Comparison of ENCODE assay signal across 10 cellular contexts in genomic region chr16:25051446-25052160, GRCh38. TPM values are rescaled to one million over a fixed set of nuclear protein-coding genes. Genes with fewer than 3 reads are reported as not detected.
DNase-seq lines count a peak whose midpoint lies in the region; ATAC-seq and TF ChIP-seq lines count a peak whose summit lies in the region.
"Had no signal": no experiment of that assay in that cellular context is flagged by ENCODE, and none has a peak within 500 bp of the region (broad histone marks: within the 10 kb centered on the region; RNA-seq: fewer than 3 reads in every experiment).

No MANE protein-coding gene starts in this region.

- no peaks in the 10 kb centered on the region for H3K36me3 Mint-ChIP-seq in naive B cell
- no peaks in the 10 kb centered on the region for H3K36me3 Mint-ChIP-seq in nephron progenitor cell (ENCODE audit: low read depth)

- no peaks in the 10 kb centered on the region for H3K9me3 Mint-ChIP-seq in naive B cell
- no peaks in the 10 kb centered on the region for H3K9me3 Mint-ChIP-seq in nephron progenitor cell

- peak overlapping the region in 6 of 11 experiments; percentile 7 to 92 (median 21); a peak in 9 of 22 replicates for H3K27ac ChIP-seq in BLaER1 treated with 17β-estradiol and CSF1 and Interleukin-3, amounts not matched to agents 10 nM and 100 nM

- peak; percentile 80 for DNase-seq in NCI-H226
- peak; percentile 50 for DNase-seq in dermis blood vessel endothelial cell
- no peak for DNase-seq in naive B cell
- DNase-seq in nephron progenitor cell, result no peak
- no peak for DNase-seq in stimulated activated CD8-positive, alpha-beta memory T cell treated with anti-CD3 and anti-CD28 coated beads, Interleukin-4, amount 100 ng/mL, for 48 hours
- DNase-seq in NCI-H1694 (lab: John Stamatoyannopoulos, UW), result no peak
- DNase-seq: cortex of kidney, NCI-H187 had no signal

- no peaks in the 10 kb centered on the region for H3K9me3 ChIP-seq in BLaER1 treated with 17β-estradiol and CSF1 and Interleukin-3, amounts not matched to agents 10 nM and 100 nM (replicated peaks in 1 of 11)

- no peak for TF ChIP-seq CTCF in nephron progenitor cell (IDR thresholded peaks at IDR 0.05)

- peaks cover 43 to 56% (median 47%) of the 10 kb centered on the region in 10 experiments for H3K4me1 ChIP-seq in BLaER1 treated with 17β-estradiol and CSF1 and Interleukin-3, amounts not matched to agents 10 nM and 100 nM

- H3K27me3 Mint-ChIP-seq in naive B cell (no peaks in the 10 kb centered on the region), nephron progenitor cell (ENCODE audit: low read depth, poor library complexity) (peaks cover 13% of the 10 kb centered on the region)

- H3K4me3 Mint-ChIP-seq in naive B cell (peak overlapping the region in 6 of 8 donors; percentile 17 to 66 (median 40)), nephron progenitor cell (no peak overlapping the region)

- peak overlapping the region; percentile 31 to 77 (median 60) for H3K4me2 ChIP-seq in BLaER1 treated with 17β-estradiol and CSF1 and Interleukin-3, amounts not matched to agents 10 nM and 100 nM

- no peaks in the 10 kb centered on the region for H3K36me3 ChIP-seq in BLaER1 treated with 17β-estradiol and CSF1 and Interleukin-3, amounts not matched to agents 10 nM and 100 nM

- H3K4me1 Mint-ChIP-seq in naive B cell (peaks cover 25 to 58% (median 34%) of the 10 kb centered on the region in 3 donors), nephron progenitor cell (peaks cover 6% of the 10 kb centered on the region)

- no peaks in the 10 kb centered on the region for H4K20me1 ChIP-seq in BLaER1 treated with 17β-estradiol and CSF1 and Interleukin-3, amounts not matched to agents 10 nM and 100 nM

- H3K27ac Mint-ChIP-seq in naive B cell (peak overlapping the region in 4 of 6 donors; percentile 69 to 90 (median 76)), nephron progenitor cell (no peak overlapping the region)

- H3K4me3 ChIP-seq in BLaER1 treated with 17β-estradiol and CSF1 and Interleukin-3, amounts not matched to agents 10 nM and 100 nM, result no peak overlapping the region

- H3K9ac ChIP-seq in BLaER1 treated with 17β-estradiol and CSF1 and Interleukin-3, amounts not matched to agents 10 nM and 100 nM, result peak overlapping the region in 5 of 11 experiments; percentile 1 to 36 (median 21); a peak in 3 of 22 replicates

- no peak for ATAC-seq in naive B cell (ENCODE audit: low read depth in 2 of 2)
- ATAC-seq in GM19023 (IDR thresholded peaks at IDR 0.05; ENCODE audit: unreplicated experiment), result no peak

- H3K27me3 ChIP-seq in BLaER1 treated with 17β-estradiol and CSF1 and Interleukin-3, amounts not matched to agents 10 nM and 100 nM, result no peaks in the 10 kb centered on the region

RNA-seq across cellular contexts. Expression of gene ARHGAP17, which starts 36.4 kb away (rescaled TPM):
- total RNA-seq in dermis blood vessel endothelial cell, result 59.9 and 81.3 TPM in 2 replicates
- polyA plus RNA-seq in naive B cell (ENCODE audit: low read depth in 6 of 6), result 100 to 1,000 TPM in 4 of 6 donors, 10 to 100 TPM in 2; 90.5 to 200 (median 115) TPM

RNA-seq across cellular contexts. Expression of gene LCMT1, which starts 59.9 kb away (rescaled TPM):
- 24.8 and 26.5 TPM in 2 replicates for total RNA-seq in dermis blood vessel endothelial cell
- polyA plus RNA-seq in naive B cell (ENCODE audit: low read depth in 6 of 6), result 10 to 100 TPM; 20.2 to 42.5 (median 34.8) TPM

Comparison
In these comparisons a context has a peak if more than half of its experiments do, and no peak if none do; other contexts are left out.
1. DNase-seq: peak in NCI-H226 (single experiment) and dermis blood vessel endothelial cell (single experiment); none in naive B cell (single experiment), nephron progenitor cell (single experiment), stimulated activated CD8-positive, alpha-beta memory T cell treated with anti-CD3 and anti-CD28 coated beads, Interleukin-4, amount 100 ng/mL, for 48 hours (single experiment) and NCI-H1694 (single experiment).